In the genomic region with DNA sequence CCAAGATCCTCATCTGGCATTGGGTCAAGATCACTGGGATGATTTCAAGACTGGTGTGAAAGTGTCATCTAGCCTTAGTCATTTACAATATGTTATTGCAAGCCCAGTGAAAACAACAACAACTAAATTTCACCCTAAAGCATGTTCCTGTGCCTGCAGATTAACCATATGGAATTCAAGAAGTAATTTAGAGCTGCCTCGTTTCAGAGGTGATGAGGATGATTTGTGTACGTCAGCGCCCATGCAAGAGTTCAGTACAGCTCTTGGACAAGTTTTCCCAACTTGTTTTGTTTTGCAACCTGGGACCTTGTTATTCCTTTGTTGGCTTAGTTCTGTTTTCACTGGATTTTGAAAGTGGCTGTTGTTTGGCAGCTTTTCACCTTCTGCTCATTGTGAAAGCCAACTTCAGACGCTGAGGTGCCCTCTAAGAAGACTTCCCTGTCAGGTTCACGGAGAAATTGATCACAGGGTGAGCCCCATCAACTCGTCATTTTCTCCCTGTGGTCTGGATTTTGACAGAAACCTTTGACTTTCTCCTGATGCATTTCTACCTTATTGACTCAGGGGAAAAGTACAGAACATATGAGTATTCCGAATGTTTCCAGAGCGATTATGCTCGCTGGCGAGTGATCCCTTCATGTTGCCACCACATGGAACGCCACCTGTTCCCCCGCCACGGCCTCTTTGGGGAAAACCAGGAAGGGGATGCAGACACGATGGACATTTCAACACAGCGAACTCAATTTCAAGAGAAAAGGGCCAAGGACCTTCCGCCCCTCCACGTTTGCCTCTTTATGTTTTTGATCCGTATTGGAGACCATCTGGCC, we compare ENCODE assay signal across 8 cellular contexts.
DNase-seq lines count a peak whose midpoint lies in the region; ATAC-seq and TF ChIP-seq lines count a peak whose summit lies in the region.

No MANE protein-coding gene starts in this region.

- peaks cover 19% of the 10 kb centered on the region for H3K27me3 Mint-ChIP-seq in central memory CD8-positive, alpha-beta T cell
- H3K27me3 Mint-ChIP-seq in osteocyte (ENCODE audit: unreplicated experiment) = no peaks in the 10 kb centered on the region
- H3K27me3 Mint-ChIP-seq in CD4-positive, alpha-beta T cell = peaks cover 39% of the 10 kb centered on the region
- H3K27me3 Mint-ChIP-seq in naive thymus-derived CD4-positive, alpha-beta T cell = peaks cover 6 to 43% (median 37%) of the 10 kb centered on the region in 5 donors

- peak; percentile 77 for DNase-seq in EH (ENCODE audit: low read depth)
- peak; percentile 64 for DNase-seq in M059J (ENCODE audit: low read depth)
- DNase-seq in central memory CD8-positive, alpha-beta T cell (ENCODE audit: low spot score in 2 of 2) = no peak
- no peak for DNase-seq in osteocyte (ENCODE audit: extremely low spot score, unreplicated experiment)
- no peak for DNase-seq in dorsolateral prefrontal cortex
- DNase-seq in CD4-positive, alpha-beta T cell = no peak
- DNase-seq in hepatic stellate cell (ENCODE audit: low spot score) = no peak
- no peak for DNase-seq in naive thymus-derived CD4-positive, alpha-beta T cell

- H3K36me3 ChIP-seq in naive thymus-derived CD4-positive, alpha-beta T cell (ENCODE audit: control insufficient read depth in 2 of 3, insufficient read depth in 3 of 3, low read length in 3 of 3) = no peaks in the 10 kb centered on the region

- ATAC-seq in central memory CD8-positive, alpha-beta T cell (replicated peaks; ENCODE audit: extremely low read depth, poor library complexity, severe bottlenecking) = no peak
- ATAC-seq in CD4-positive, alpha-beta T cell (ENCODE audit: poor library complexity) = no peak
- no peak for ATAC-seq in naive thymus-derived CD4-positive, alpha-beta T cell

- H3K4me3 ChIP-seq in dorsolateral prefrontal cortex = no peak overlapping the region
- no peak overlapping the region for H3K4me3 ChIP-seq in naive thymus-derived CD4-positive, alpha-beta T cell (ENCODE audit: low read length)

- POLR2A ChIA-PET in CD4-positive, alpha-beta T cell (lab: Charles Lee) = no interaction called here
- POLR2A ChIA-PET in naive thymus-derived CD4-positive, alpha-beta T cell (lab: Charles Lee) = no interaction called here

- no peak overlapping the region for H3K27ac ChIP-seq in dorsolateral prefrontal cortex
- no peak overlapping the region for H3K27ac ChIP-seq in CD4-positive, alpha-beta T cell (ENCODE audit: low read depth, low read length)
- H3K27ac ChIP-seq in naive thymus-derived CD4-positive, alpha-beta T cell (ENCODE audit: low read depth, low read length) = no peak overlapping the region

- intact Hi-C loops in dorsolateral prefrontal cortex (cut with DNase I) = no loop called here
- intact Hi-C loops in CD4-positive, alpha-beta T cell (cut with DNase I, micrococcal nuclease) = no loop called here
- intact Hi-C loops in naive thymus-derived CD4-positive, alpha-beta T cell (cut with micrococcal nuclease) = no loop called here

- no peaks in the 10 kb centered on the region for H3K36me3 Mint-ChIP-seq in central memory CD8-positive, alpha-beta T cell (ENCODE audit: insufficient read depth)
- peaks cover 8% of the 10 kb centered on the region for H3K36me3 Mint-ChIP-seq in osteocyte (ENCODE audit: unreplicated experiment)
- H3K36me3 Mint-ChIP-seq in CD4-positive, alpha-beta T cell (ENCODE audit: low read depth) = no peaks in the 10 kb centered on the region
- H3K36me3 Mint-ChIP-seq in naive thymus-derived CD4-positive, alpha-beta T cell = peaks cover 0 to 1% (median 0%) of the 10 kb centered on the region in 5 donors

- H3K27me3 ChIP-seq in dorsolateral prefrontal cortex = peaks cover 0 to 83% (median 28%) of the 10 kb centered on the region in 45 donors
- H3K27me3 ChIP-seq in CD4-positive, alpha-beta T cell (ENCODE audit: control insufficient read depth, insufficient read depth, low read length) = no peaks in the 10 kb centered on the region
- no peaks in the 10 kb centered on the region for H3K27me3 ChIP-seq in naive thymus-derived CD4-positive, alpha-beta T cell (ENCODE audit: control insufficient read depth in 2 of 2, insufficient read depth in 2 of 2, low read length in 2 of 2)

- no peaks in the 10 kb centered on the region for H3K9me3 ChIP-seq in CD4-positive, alpha-beta T cell (ENCODE audit: control insufficient read depth, low read length)
- H3K9me3 ChIP-seq in naive thymus-derived CD4-positive, alpha-beta T cell (ENCODE audit: control insufficient read depth in 2 of 3, low read length in 3 of 3) = no peaks in the 10 kb centered on the region

- no peak for TF ChIP-seq CTCF in osteocyte (IDR thresholded peaks at IDR 0.05)
- TF ChIP-seq CTCF in dorsolateral prefrontal cortex (IDR thresholded peaks at IDR 0.05 in 54 of 56, conservative IDR thresholded peaks at IDR 0.05 in 2 of 56; ENCODE audit: low read depth in 1 of 56, partially characterized antibody in 56 of 56) = no peak
- TF ChIP-seq CTCF in CD4-positive, alpha-beta T cell (IDR thresholded peaks at IDR 0.05) = no peak

- H3K27ac Mint-ChIP-seq in central memory CD8-positive, alpha-beta T cell (ENCODE audit: low read depth) = peak overlapping the region; percentile 53
- H3K27ac Mint-ChIP-seq in osteocyte (ENCODE audit: unreplicated experiment) = peak overlapping the region; percentile 92
- no peak overlapping the region for H3K27ac Mint-ChIP-seq in CD4-positive, alpha-beta T cell
- H3K27ac Mint-ChIP-seq in naive thymus-derived CD4-positive, alpha-beta T cell = peak overlapping the region in 1 of 9 donors; percentile 86

- CTCF ChIA-PET in CD4-positive, alpha-beta T cell (lab: Charles Lee) = no interaction called here
- CTCF ChIA-PET in naive thymus-derived CD4-positive, alpha-beta T cell (lab: Charles Lee) = no interaction called here

- no peaks in the 10 kb centered on the region for H3K4me1 ChIP-seq in naive thymus-derived CD4-positive, alpha-beta T cell (ENCODE audit: control insufficient read depth in 2 of 2, insufficient read depth in 2 of 2, low read length in 2 of 2)

- peak overlapping the region; percentile 41 for H3K4me3 Mint-ChIP-seq in central memory CD8-positive, alpha-beta T cell
- H3K4me3 Mint-ChIP-seq in osteocyte (ENCODE audit: unreplicated experiment) = peak overlapping the region; percentile 43
- no peak overlapping the region for H3K4me3 Mint-ChIP-seq in CD4-positive, alpha-beta T cell
- peak overlapping the region in 1 of 10 donors; percentile 80 for H3K4me3 Mint-ChIP-seq in naive thymus-derived CD4-positive, alpha-beta T cell

- peaks cover 11% of the 10 kb centered on the region for H3K4me1 Mint-ChIP-seq in central memory CD8-positive, alpha-beta T cell
- H3K4me1 Mint-ChIP-seq in osteocyte (ENCODE audit: unreplicated experiment) = peaks cover 71% of the 10 kb centered on the region
- H3K4me1 Mint-ChIP-seq in CD4-positive, alpha-beta T cell (ENCODE audit: low read depth) = no peaks in the 10 kb centered on the region
- peaks cover 0 to 36% (median 6%) of the 10 kb centered on the region in 7 donors for H3K4me1 Mint-ChIP-seq in naive thymus-derived CD4-positive, alpha-beta T cell

- peaks cover 8% of the 10 kb centered on the region for H3K9me3 Mint-ChIP-seq in central memory CD8-positive, alpha-beta T cell
- H3K9me3 Mint-ChIP-seq in osteocyte (ENCODE audit: unreplicated experiment) = peaks cover 9% of the 10 kb centered on the region
- H3K9me3 Mint-ChIP-seq in CD4-positive, alpha-beta T cell = peaks cover 10% of the 10 kb centered on the region
- peaks cover 0 to 19% (median 4%) of the 10 kb centered on the region in 11 donors for H3K9me3 Mint-ChIP-seq in naive thymus-derived CD4-positive, alpha-beta T cell

Comparison
In these comparisons a context has a peak if more than half of its experiments do, and no peak if none do; other contexts are left out.
1. DNase-seq: peak in EH (single experiment) and M059J (single experiment); none in central memory CD8-positive, alpha-beta T cell (0 of 2), osteocyte (single experiment), dorsolateral prefrontal cortex (0 of 10), CD4-positive, alpha-beta T cell (0 of 10), hepatic stellate cell (single experiment) and naive thymus-derived CD4-positive, alpha-beta T cell (0 of 9).